ENCODE assay signal across 1 cellular context in genomic region chr10:50421026-50421719, GRCh38.
TF ChIP-seq lines count a peak whose summit lies in the region.

No MANE protein-coding gene starts in this region.

TF ChIP-seq in K562, 482 proteins besides CTCF, POLR2A, EP300 and RAD21 (continued from another document):
- TF ChIP-seq ZNF407 (IDR thresholded peaks at IDR 0.05; ENCODE audit: low read depth) (peak; percentile 71), MTA3 (IDR thresholded peaks at IDR 0.05; ENCODE audit: borderline replicate concordance) (0 out of 2 replicates have a peak, but pooled peaks have one; percentile 11), RCOR1 (IDR thresholded peaks at IDR 0.05; ENCODE audit: borderline replicate concordance in 1 of 2, low read depth in 2 of 2, low read length in 2 of 2) (peak in 1 of 2 experiments; percentile 35; a peak in 1 of 4 replicates), FOXM1 (IDR thresholded peaks at IDR 0.05; ENCODE audit: low read depth) (peak; percentile 45; the same call in 1 of the 2 replicates), FOXM1 (CRISPR knock-in tag; IDR thresholded peaks at IDR 0.05; ENCODE audit: low read depth) (no peak), ZNF592 (IDR thresholded peaks at IDR 0.05) (peak; percentile 58; the same call in 1 of the 2 replicates), KLF16 (IDR thresholded peaks at IDR 0.05) (peak; percentile 38; the same call in 1 of the 2 replicates), ZNF124 (CRISPR knock-in tag; IDR thresholded peaks at IDR 0.05) (no peak), CBX3 (IDR thresholded peaks at IDR 0.05; ENCODE audit: borderline replicate concordance in 1 of 2, low read length in 2 of 2) (0 out of 3 replicates have a peak, but pooled peaks of 1 of the 2 experiments have one; percentile 35), MYC (IDR thresholded peaks at IDR 0.05; ENCODE audit: low read depth, low read length) (peak; percentile 43; the same call in 1 of the 2 replicates), MYC (CRISPR knock-in tag; IDR thresholded peaks at IDR 0.05; ENCODE audit: borderline replicate concordance, low read depth) (no peak), SOX6 (IDR thresholded peaks at IDR 0.05) (no peak), ATF7 (IDR thresholded peaks at IDR 0.05) (0 out of 2 replicates have a peak, but pooled peaks have one; percentile 26), E2F5 (CRISPR knock-in tag; IDR thresholded peaks at IDR 0.05) (no peak), CBX8 (IDR thresholded peaks at IDR 0.05; ENCODE audit: borderline replicate concordance, extremely low read depth, low read depth, low read length, poor library complexity, severe bottlenecking) (no peak), TEAD4 (IDR thresholded peaks at IDR 0.05; ENCODE audit: low read length) (peak; percentile 72), TEAD4 (CRISPR knock-in tag; IDR thresholded peaks at IDR 0.05; ENCODE audit: borderline replicate concordance) (no peak), TEAD1 (CRISPR knock-in tag; IDR thresholded peaks at IDR 0.05) (peak in 1 of 2 experiments; percentile 71; a peak in 1 of 4 replicates), AFF4 (CRISPR knock-in tag; IDR thresholded peaks at IDR 0.05) (peak; percentile 60; the same call in 1 of the 2 replicates), PKNOX1 (IDR thresholded peaks at IDR 0.05) (0 out of 2 replicates have a peak, but pooled peaks have one; percentile 25), TBL1XR1 (IDR thresholded peaks at IDR 0.05; ENCODE audit: low read length in 2 of 2) (peak in 1 of 2 experiments; percentile 50; a peak in 1 of 4 replicates), JUND (IDR thresholded peaks at IDR 0.05; ENCODE audit: borderline replicate concordance, low read depth, low read length) (peak; percentile 59; the same call in 1 of the 2 replicates), JUND (tag; IDR thresholded peaks at IDR 0.05; ENCODE audit: borderline replicate concordance, low read depth, low read length) (peak; percentile 42; the same call in 1 of the 3 replicates), HOMEZ (CRISPR knock-in tag; IDR thresholded peaks at IDR 0.05) (no peak)
